Comparison of ENCODE assay signal across 6 cellular contexts in the genomic region with DNA sequence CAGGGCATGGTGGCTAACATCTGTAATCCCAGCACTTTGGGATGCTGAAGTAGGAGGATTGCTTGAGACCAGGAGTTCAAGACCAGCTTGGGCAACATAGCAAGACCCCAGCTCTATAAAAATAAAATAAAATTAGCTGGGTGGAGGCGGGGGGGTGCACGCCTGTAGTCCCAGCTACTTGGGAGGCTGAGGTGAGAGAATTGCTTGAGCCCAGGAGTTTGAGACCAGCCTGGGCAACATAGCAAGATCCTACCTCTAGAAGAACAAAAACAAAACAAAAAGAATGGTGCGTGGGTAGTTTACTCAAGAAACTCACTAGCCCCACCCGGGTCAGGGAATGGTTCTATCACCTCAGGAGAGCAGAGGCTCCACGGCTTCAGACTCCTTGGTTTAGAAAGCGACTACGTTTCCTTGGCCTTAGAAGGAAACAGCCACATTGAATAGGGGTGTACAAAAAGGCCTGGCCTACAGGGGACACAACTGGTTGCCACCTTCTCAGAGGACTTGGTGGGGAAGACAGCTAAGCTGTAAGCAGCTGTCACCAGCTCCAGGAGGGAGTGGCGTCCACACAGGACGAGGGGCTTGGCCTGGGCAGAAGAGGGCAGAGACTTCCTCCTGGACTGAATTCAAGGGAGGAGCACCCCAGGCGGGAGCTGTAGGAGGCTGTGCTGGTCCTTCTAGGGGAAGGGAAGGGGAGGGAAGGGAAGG. TPM values are rescaled to one million over a fixed set of nuclear protein-coding genes. Genes with fewer than 3 reads are reported as not detected.
DNase-seq lines count a peak whose midpoint lies in the region; ATAC-seq and TF ChIP-seq lines count a peak whose summit lies in the region.

No MANE protein-coding gene starts in this region.

- H2AFZ ChIP-seq in PC-9: no peak overlapping the region

- H3K9me3 Mint-ChIP-seq in type B pancreatic cell: no peaks in the 10 kb centered on the region

- peak overlapping the region; percentile 90 for H3K4me3 Mint-ChIP-seq in type B pancreatic cell

- intact Hi-C loops in PC-9 (cut with micrococcal nuclease; ENCODE audit: unreplicated experiment): loop anchor here (2.0 kb wide), 1 partner anchor 57 kb away; a partner anchor contains a TSS

- H3K9ac ChIP-seq in ES-I3 (ENCODE audit: low read depth, low read length): peak overlapping the region; percentile 51

- H3K4me1 ChIP-seq in ES-I3 (ENCODE audit: insufficient read depth, low read length): peaks cover 13% of the 10 kb centered on the region
- H3K4me1 ChIP-seq in PC-9 (replicated peaks; ENCODE audit: insufficient read depth): peaks cover 8% of the 10 kb centered on the region

- DNase-seq in PC-9 (peak; percentile 57 to 70), fibroblast of villous mesenchyme (ENCODE audit: low read depth) (no peak), type B pancreatic cell (ENCODE audit: extremely low spot score, unreplicated experiment) (no peak), activated gamma-delta T cell treated with Interleukin-2 at 50 U/mL for 16 hours (no peak)

- H3K4me2 ChIP-seq in PC-9: peak overlapping the region; percentile 90

- no peaks in the 10 kb centered on the region for H3K27me3 Mint-ChIP-seq in type B pancreatic cell

- H3F3A ChIP-seq in PC-9 (ENCODE audit: insufficient read depth, low read depth): no peaks in the 10 kb centered on the region

- no peaks in the 10 kb centered on the region for H3K9me3 ChIP-seq in ES-I3 (ENCODE audit: control insufficient read depth, insufficient read depth, low read length)
- H3K9me3 ChIP-seq in PC-9 (ENCODE audit: insufficient read depth, low read depth): no peaks in the 10 kb centered on the region

- H4K20me1 ChIP-seq in PC-9 (ENCODE audit: insufficient read depth): no peaks in the 10 kb centered on the region

- H3K4me3 ChIP-seq in PC-9: peak overlapping the region; percentile 47; the same call in 1 of the 2 replicates
- peak overlapping the region; percentile 77 for H3K4me3 ChIP-seq in fibroblast of villous mesenchyme (ENCODE audit: low read depth, low read length)

- no peaks in the 10 kb centered on the region for H3K9me2 ChIP-seq in PC-9 (ENCODE audit: insufficient read depth)

- no TSS peak for BruUV-seq in PC-9 (replicated peaks; lab: Mats Ljungman, UMichigan)

- CTCF ChIA-PET in PC-9 (lab: Charles Lee): interaction anchor here (0.5 to 2.6 kb wide), 12 partner anchors 8 to 224 kb away, joined by 3 to 16 read pairs (median 7); a partner anchor contains a TSS

- TF ChIP-seq CTCF in PC-9 (conservative IDR thresholded peaks at IDR 0.05) (no peak), fibroblast of villous mesenchyme (IDR thresholded peaks at IDR 0.05; ENCODE audit: insufficient read depth, low read depth, low read length) (no peak), type B pancreatic cell (conservative IDR thresholded peaks at IDR 0.05) (no peak)

- POLR2A ChIA-PET in PC-9 (lab: Charles Lee; ENCODE audit: unreplicated experiment): interaction anchor here (0.5 to 2.0 kb wide), 8 partner anchors 9 to 79 kb away, joined by 3 to 17 read pairs (median 6); a partner anchor contains a TSS

- ATAC-seq in GM21390 (IDR thresholded peaks at IDR 0.05; ENCODE audit: unreplicated experiment): no peak

- peak overlapping the region; percentile 81 for H3K27ac Mint-ChIP-seq in type B pancreatic cell

- peaks cover 10% of the 10 kb centered on the region for H3K36me3 Mint-ChIP-seq in type B pancreatic cell

- H3K27ac ChIP-seq in PC-9: no peak overlapping the region

- H3K27me3 ChIP-seq in PC-9 (ENCODE audit: insufficient read depth, low read depth): no peaks in the 10 kb centered on the region

- peaks cover 27% of the 10 kb centered on the region for H3K4me1 Mint-ChIP-seq in type B pancreatic cell (ENCODE audit: unreplicated experiment)

- H3K79me2 ChIP-seq in PC-9 (ENCODE audit: low read depth): peaks cover 16% of the 10 kb centered on the region; the same call in 1 of the 2 replicates

- peaks cover 34% of the 10 kb centered on the region for H3K36me3 ChIP-seq in ES-I3 (ENCODE audit: insufficient read depth, low read length)
- H3K36me3 ChIP-seq in PC-9 (ENCODE audit: low read depth): no peaks in the 10 kb centered on the region

RNA-seq across cellular contexts. Expression of a gene that starts 0.7 kb away (rescaled TPM):
- total RNA-seq in PC-9 (2021) (137 and 147 TPM in 2 replicates), fibroblast of villous mesenchyme (87.2 and 158 TPM in 2 replicates), type B pancreatic cell (ENCODE audit: low replicate concordance) (34.4 and 41.2 TPM in 2 replicates)

RNA-seq across cellular contexts. Expression of a gene that starts 1.0 kb away (rescaled TPM):
- total RNA-seq in PC-9 (2021): 30.4 and 43.6 TPM in 2 replicates
- 19.0 and 21.6 TPM in 2 replicates for total RNA-seq in fibroblast of villous mesenchyme
- total RNA-seq in type B pancreatic cell (ENCODE audit: low replicate concordance): 26.4 and 30.5 TPM in 2 replicates

RNA-seq across cellular contexts. Expression of a gene that starts 17.8 kb away (rescaled TPM):
- total RNA-seq in PC-9 (2021) (91.9 and 95.0 TPM in 2 replicates), fibroblast of villous mesenchyme (10.6 and 16.0 TPM in 2 replicates), type B pancreatic cell (ENCODE audit: low replicate concordance) (64.1 and 179 TPM in 2 replicates)

RNA-seq across cellular contexts. Expression of a gene that starts 27.9 kb away (rescaled TPM):
- total RNA-seq in PC-9 (2021) (72.4 and 91.0 TPM in 2 replicates), fibroblast of villous mesenchyme (39.0 and 50.1 TPM in 2 replicates), type B pancreatic cell (ENCODE audit: low replicate concordance) (20.0 and 63.3 TPM in 2 replicates)

RNA-seq across cellular contexts. Expression of a gene that starts 40.0 kb away (rescaled TPM):
- total RNA-seq in PC-9 (2021) (not detected in 2 replicates), fibroblast of villous mesenchyme (not detected in 2 replicates), type B pancreatic cell (ENCODE audit: low replicate concordance) (not detected in 2 replicates)

Comparison
In these comparisons a context has a peak if more than half of its experiments do, and no peak if none do; other contexts are left out.
1. DNase-seq: peak in PC-9 (2 of 2); none in fibroblast of villous mesenchyme (single experiment), type B pancreatic cell (single experiment) and activated gamma-delta T cell treated with Interleukin-2 at 50 U/mL for 16 hours (single experiment).